15 cellular contexts compared by ENCODE assay signal in the genomic region with DNA sequence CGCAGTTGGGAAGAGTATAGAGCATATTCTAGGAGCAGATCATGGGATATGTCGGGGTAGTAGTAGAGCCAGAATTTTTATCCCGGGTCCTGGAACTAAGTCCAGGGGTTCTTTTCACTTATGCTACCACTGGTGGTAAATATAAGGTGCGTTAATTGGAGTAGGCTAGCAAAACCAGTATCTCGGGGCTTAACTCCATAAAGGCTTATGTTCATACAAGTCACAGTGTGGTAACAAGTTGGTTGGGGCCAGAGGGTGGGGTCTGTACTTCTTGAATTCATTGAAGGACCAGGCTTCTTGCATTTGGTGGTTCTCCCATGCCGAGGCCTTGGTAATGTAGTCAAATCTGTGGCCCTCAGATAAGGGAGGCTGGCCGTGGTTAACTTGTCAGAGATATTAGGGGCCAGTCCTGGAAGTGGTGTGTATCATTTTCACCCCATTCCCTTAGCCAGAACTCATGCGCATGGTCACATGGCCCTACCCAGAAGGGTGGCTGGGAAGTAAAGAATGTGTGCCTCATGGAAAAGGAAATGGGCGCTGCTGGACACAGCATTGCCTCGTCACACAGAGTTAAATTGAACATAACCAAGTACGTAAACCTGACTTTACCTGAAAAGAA. TPM values are rescaled to one million over a fixed set of nuclear protein-coding genes. Genes with fewer than 3 reads are reported as not detected.
DNase-seq lines count a peak whose midpoint lies in the region; ATAC-seq and TF ChIP-seq lines count a peak whose summit lies in the region.
"Had no signal": no experiment of that assay in that cellular context is flagged by ENCODE, and none has a peak within 500 bp of the region (broad histone marks: within the 10 kb centered on the region; RNA-seq: fewer than 3 reads in every experiment).

No MANE protein-coding gene starts in this region.

- H3K27me3 ChIP-seq in CD4-positive, alpha-beta memory T cell (ENCODE audit: insufficient read depth, low read length): no peaks in the 10 kb centered on the region
- H3K27me3 ChIP-seq in body of pancreas: no peaks in the 10 kb centered on the region
- H3K27me3 ChIP-seq: transverse colon had no signal

- peaks cover 18 to 36% (median 27%) of the 10 kb centered on the region in 4 donors for H3K4me1 Mint-ChIP-seq in CD4-positive, alpha-beta memory T cell
- peaks cover 12% of the 10 kb centered on the region for H3K4me1 Mint-ChIP-seq in neural crest cell

- no peak overlapping the region for H3K27ac ChIP-seq in CD4-positive, alpha-beta memory T cell (ENCODE audit: low read depth, low read length)
- H3K27ac ChIP-seq in body of pancreas (peak overlapping the region; percentile 91 to 97 (median 94)), coronary artery (no peak overlapping the region)

- no peak for TF ChIP-seq EP300 in Ishikawa (IDR thresholded peaks at IDR 0.05; ENCODE audit: borderline replicate concordance)

- ATAC-seq in body of pancreas: no peak
- ATAC-seq: right cardiac atrium had no signal

- 59 to 73% methylated on average over 11 of the region's 11 CpGs for WGBS in body of pancreas, 2 donors

- peaks cover 10 to 27% of the 10 kb centered on the region in 2 donors for H3K36me3 Mint-ChIP-seq in CD4-positive, alpha-beta memory T cell
- H3K36me3 Mint-ChIP-seq in neural crest cell (ENCODE audit: low read depth): no peaks in the 10 kb centered on the region

- DNase-seq in CD4-positive, alpha-beta memory T cell: no peak
- peak in 1 of 4 donors; percentile 18 for DNase-seq in body of pancreas
- no peak for DNase-seq in neural crest cell (ENCODE audit: low read depth, low spot score)
- no peak for DNase-seq in AG08395 (ENCODE audit: low spot score)
- DNase-seq in activated effector memory CD4-positive, alpha-beta T cell treated with Interleukin-2 at 50 U/mL for 16 hours: no peak
- no peak for DNase-seq in coronary artery (ENCODE audit: low spot score)
- no peak for DNase-seq in NCI-H82 (lab: John Stamatoyannopoulos, UW)
- DNase-seq: activated gamma-delta T cell; NCI-H2081 treated with DMSO at 0.1 percent for 48 hours; NCI-H774; right cardiac atrium; stimulated activated CD4-positive, alpha-beta T cell treated with anti-CD3 and anti-CD28 coated beads, Interleukin-4, amount 100 ng/mL, for 1 hour; transverse colon had no signal

- no peak overlapping the region for H3K4me3 ChIP-seq in CD4-positive, alpha-beta memory T cell (ENCODE audit: low read length in 2 of 2)
- H3K4me3 ChIP-seq in body of pancreas: no peak overlapping the region
- H3K4me3 ChIP-seq in coronary artery: no peak overlapping the region

- H3K4me1 ChIP-seq in CD4-positive, alpha-beta memory T cell (ENCODE audit: insufficient read depth, low read length): peaks cover 40% of the 10 kb centered on the region
- H3K4me1 ChIP-seq in body of pancreas: peaks cover 27% of the 10 kb centered on the region

- POLR2A ChIA-PET in CD4-positive, alpha-beta memory T cell (lab: Charles Lee; ENCODE audit: partially characterized antibody): no interaction called here

- intact Hi-C loops in CD4-positive, alpha-beta memory T cell (cut with micrococcal nuclease): loop anchor here (5.0 kb wide), 1 partner anchor 170 kb away; a partner anchor contains a TSS
- intact Hi-C loops in body of pancreas (cut with DNase I): no loop called here

- no peaks in the 10 kb centered on the region for H3K27me3 Mint-ChIP-seq in CD4-positive, alpha-beta memory T cell
- H3K27me3 Mint-ChIP-seq in neural crest cell (ENCODE audit: low read depth): no peaks in the 10 kb centered on the region
- H3K27me3 Mint-ChIP-seq: dendritic cell treated with granulocyte-macrophage colony-stimulating factor and Interleukin-4, amounts not matched to agents 40 ng/mL and 50 ng/mL, for 4 days had no signal

- H3K4me3 Mint-ChIP-seq in CD4-positive, alpha-beta memory T cell: peak overlapping the region in 5 of 8 donors; percentile 0 to 43 (median 13)
- H3K4me3 Mint-ChIP-seq in neural crest cell: peak overlapping the region; percentile 71
- H3K4me3 Mint-ChIP-seq: dendritic cell treated with granulocyte-macrophage colony-stimulating factor and Interleukin-4, amounts not matched to agents 40 ng/mL and 50 ng/mL, for 4 days had no signal

- no peaks in the 10 kb centered on the region for H3K9me3 ChIP-seq in CD4-positive, alpha-beta memory T cell (ENCODE audit: control insufficient read depth in 1 of 2, low read length in 2 of 2)
- no peaks in the 10 kb centered on the region for H3K9me3 ChIP-seq in body of pancreas
- H3K9me3 ChIP-seq: transverse colon had no signal

- CTCF ChIA-PET in CD4-positive, alpha-beta memory T cell (lab: Charles Lee; ENCODE audit: partially characterized antibody): no interaction called here

- TF ChIP-seq RAD21 in Ishikawa (IDR thresholded peaks at IDR 0.05; ENCODE audit: low read depth): no peak

- TF ChIP-seq POLR2A in body of pancreas (IDR thresholded peaks at IDR 0.05): no peak

- TF ChIP-seq CTCF in body of pancreas (IDR thresholded peaks at IDR 0.05) (no peak), neural crest cell (conservative IDR thresholded peaks at IDR 0.05) (no peak), coronary artery (IDR thresholded peaks at IDR 0.05) (no peak)

- H3K36me3 ChIP-seq in CD4-positive, alpha-beta memory T cell (ENCODE audit: insufficient read depth, low read length): peaks cover 5% of the 10 kb centered on the region
- H3K36me3 ChIP-seq in body of pancreas (replicated peaks in 1 of 2; ENCODE audit: insufficient read depth in 1 of 2, low read depth in 2 of 2): peaks cover 0 to 3% of the 10 kb centered on the region in 2 donors

- H3K27ac Mint-ChIP-seq in CD4-positive, alpha-beta memory T cell: peak overlapping the region in 6 of 7 donors; percentile 5 to 87 (median 34)
- no peak overlapping the region for H3K27ac Mint-ChIP-seq in neural crest cell (ENCODE audit: unreplicated experiment)

- no peaks in the 10 kb centered on the region for H3K9me3 Mint-ChIP-seq in CD4-positive, alpha-beta memory T cell
- no peaks in the 10 kb centered on the region for H3K9me3 Mint-ChIP-seq in neural crest cell
- H3K9me3 Mint-ChIP-seq: dendritic cell treated with granulocyte-macrophage colony-stimulating factor and Interleukin-4, amounts not matched to agents 40 ng/mL and 50 ng/mL, for 4 days had no signal

TF ChIP-seq in Ishikawa, 13 proteins besides CTCF, POLR2A, EP300 and RAD21:
- TF ChIP-seq, protein P1, sequence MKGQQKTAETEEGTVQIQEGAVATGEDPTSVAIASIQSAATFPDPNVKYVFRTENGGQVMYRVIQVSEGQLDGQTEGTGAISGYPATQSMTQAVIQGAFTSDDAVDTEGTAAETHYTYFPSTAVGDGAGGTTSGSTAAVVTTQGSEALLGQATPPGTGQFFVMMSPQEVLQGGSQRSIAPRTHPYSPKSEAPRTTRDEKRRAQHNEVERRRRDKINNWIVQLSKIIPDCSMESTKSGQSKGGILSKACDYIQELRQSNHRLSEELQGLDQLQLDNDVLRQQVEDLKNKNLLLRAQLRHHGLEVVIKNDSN (IDR thresholded peaks at IDR 0.05): 0 out of 2 replicates have a peak, but pooled peaks have one; percentile 8
- TF ChIP-seq CEBPB (IDR thresholded peaks at IDR 0.05): no peak
- no peak for TF ChIP-seq FOXM1 (IDR thresholded peaks at IDR 0.05; ENCODE audit: borderline replicate concordance, low read depth)

RNA-seq across cellular contexts. Expression of a gene that starts 1.5 kb away (rescaled TPM):
- 10 to 100 TPM; 39.9 to 41.2 TPM for total RNA-seq in CD4-positive, alpha-beta memory T cell
- polyA plus RNA-seq in CD4-positive, alpha-beta memory T cell: 10 to 100 TPM in 1 of 2 donors, 1 to 10 TPM in 1; 4.9 to 14.9 TPM
- 10 to 100 TPM in 1 of 2 donors, 1 to 10 TPM in 1; 9.2 to 17.1 TPM for total RNA-seq in body of pancreas
- total RNA-seq in neural crest cell: 15.8 and 17.1 TPM in 2 replicates

Comparison
In these comparisons a context has a peak if more than half of its experiments do, and no peak if none do; other contexts are left out.
1. H3K27ac ChIP-seq: peak in body of pancreas (4 of 4); none in CD4-positive, alpha-beta memory T cell (single experiment) and coronary artery (0 of 2).